In genomic region chr1:232704694-232705680, GRCh38 we compare ENCODE assay signal across 9 cellular contexts.
DNase-seq lines count a peak whose midpoint lies in the region; ATAC-seq and TF ChIP-seq lines count a peak whose summit lies in the region.
"Had no signal": no experiment of that assay in that cellular context is flagged by ENCODE, and none has a peak within 500 bp of the region (broad histone marks: within the 10 kb centered on the region; RNA-seq: fewer than 3 reads in every experiment).

No MANE protein-coding gene starts in this region.

- CTCF ChIA-PET in Caco-2 (lab: Charles Lee) = no interaction called here
- CTCF ChIA-PET in activated CD4-positive, alpha-beta T cell treated with anti-CD3 and anti-CD28 coated beads, Interleukin-2, amount 10 ng/mL, durations not matched to agents 7 days and 5 days (lab: Charles Lee) = no interaction called here

- H3K4me1 ChIP-seq in Caco-2 (peaks cover 9% of the 10 kb centered on the region), breast epithelium (no peaks in the 10 kb centered on the region), vagina (peaks cover 28% of the 10 kb centered on the region)
- H3K4me1 ChIP-seq: ascending aorta had no signal

- 42 to 47% methylated on average over 7 of the region's 7 CpGs for WGBS in lower leg skin, 2 donors

- no peaks in the 10 kb centered on the region for H3K27me3 ChIP-seq in Caco-2 (replicated peaks; ENCODE audit: control insufficient read depth, insufficient read depth, low read length)
- H3K27me3 ChIP-seq in breast epithelium = no peaks in the 10 kb centered on the region
- no peaks in the 10 kb centered on the region for H3K27me3 ChIP-seq in vagina
- H3K27me3 ChIP-seq: ascending aorta had no signal

- no peaks in the 10 kb centered on the region for H3K27me3 Mint-ChIP-seq in Caco-2 (ENCODE audit: insufficient read depth, unreplicated experiment)
- no peaks in the 10 kb centered on the region for H3K27me3 Mint-ChIP-seq in activated CD4-positive, alpha-beta T cell treated with anti-CD3 and anti-CD28 coated beads, Interleukin-2, amount 10 ng/mL, durations not matched to agents 7 days and 5 days

- ATAC-seq in HG03175 (IDR thresholded peaks at IDR 0.05; ENCODE audit: unreplicated experiment) = no peak

- BruUV-seq in Caco-2 (replicated peaks; lab: Mats Ljungman, UMichigan) = no TSS peak

- H3K27ac Mint-ChIP-seq in Caco-2 (ENCODE audit: unreplicated experiment) = peak overlapping the region; percentile 45
- no peak overlapping the region for H3K27ac Mint-ChIP-seq in activated CD4-positive, alpha-beta T cell treated with anti-CD3 and anti-CD28 coated beads, Interleukin-2, amount 10 ng/mL, durations not matched to agents 7 days and 5 days

- H3K4me3 Mint-ChIP-seq in Caco-2 (ENCODE audit: unreplicated experiment) = no peak overlapping the region
- H3K4me3 Mint-ChIP-seq in activated CD4-positive, alpha-beta T cell treated with anti-CD3 and anti-CD28 coated beads, Interleukin-2, amount 10 ng/mL, durations not matched to agents 7 days and 5 days = no peak overlapping the region

- H3K9me3 ChIP-seq in Caco-2 = no peaks in the 10 kb centered on the region
- H3K9me3 ChIP-seq in breast epithelium = no peaks in the 10 kb centered on the region
- H3K9me3 ChIP-seq in vagina = no peaks in the 10 kb centered on the region
- H3K9me3 ChIP-seq: ascending aorta had no signal

- intact Hi-C loops in Caco-2 (cut with micrococcal nuclease; ENCODE audit: unreplicated experiment) = loop anchor here (2.0 kb wide), 1 partner anchor 22 kb away; no protein-coding TSS in a partner anchor
- intact Hi-C loops in breast epithelium (cut with DNase I; ENCODE audit: low total_unique reads) = no loop called here
- intact Hi-C loops in lower leg skin (cut with DNase I; ENCODE audit: low total_unique reads) = no loop called here
- intact Hi-C loops in vagina (cut with DNase I) = no loop called here

- peak overlapping the region; percentile 79 to 82 for H3K27ac ChIP-seq in breast epithelium
- peak overlapping the region; percentile 78 for H3K27ac ChIP-seq in vagina
- H3K27ac ChIP-seq: ascending aorta had no signal

- peak; percentile 9 to 37 for DNase-seq in Caco-2
- DNase-seq in NCI-H2081 treated with DMSO at 0.1 percent for 48 hours (lab: John Stamatoyannopoulos, UW) = peak; percentile 77
- peak in 1 of 2 donors; percentile 60 for DNase-seq in breast epithelium (ENCODE audit: low spot score in 2 of 2)
- peak; percentile 87 to 89 for DNase-seq in lower leg skin (ENCODE audit: low spot score in 2 of 2)
- DNase-seq in vagina (ENCODE audit: extremely low spot score in 2 of 2) = peak in 1 of 2 donors; percentile 97
- DNase-seq in activated CD4-positive, alpha-beta T cell treated with anti-CD3 and anti-CD28 coated beads, Interleukin-2, amount 10 ng/mL, durations not matched to agents 7 days and 5 days = no peak
- no peak for DNase-seq in NCI-H2171 treated with DMSO at 0.1 percent for 48 hours (lab: John Stamatoyannopoulos, UW)

- peaks cover 6% of the 10 kb centered on the region for H3K36me3 Mint-ChIP-seq in Caco-2 (ENCODE audit: insufficient read depth, unreplicated experiment)
- no peaks in the 10 kb centered on the region for H3K36me3 Mint-ChIP-seq in activated CD4-positive, alpha-beta T cell treated with anti-CD3 and anti-CD28 coated beads, Interleukin-2, amount 10 ng/mL, durations not matched to agents 7 days and 5 days (ENCODE audit: low read depth)

- POLR2A ChIA-PET in Caco-2 (lab: Charles Lee) = no interaction called here
- POLR2A ChIA-PET in activated CD4-positive, alpha-beta T cell treated with anti-CD3 and anti-CD28 coated beads, Interleukin-2, amount 10 ng/mL, durations not matched to agents 7 days and 5 days (lab: Charles Lee) = interaction anchor here (0.6 kb wide), 1 partner anchor 408 kb away, joined by 4 read pairs; no protein-coding TSS in a partner anchor

- H3K4me3 ChIP-seq in Caco-2 (ENCODE audit: low read depth, low read length) (no peak overlapping the region), breast epithelium (no peak overlapping the region), lower leg skin (ENCODE audit: low read depth, poor library complexity, severe bottlenecking) (no peak overlapping the region), vagina (no peak overlapping the region)
- H3K4me3 ChIP-seq: ascending aorta had no signal

- TF ChIP-seq POLR2A in breast epithelium (IDR thresholded peaks at IDR 0.05) (no peak), lower leg skin (IDR thresholded peaks at IDR 0.05) (no peak), vagina (IDR thresholded peaks at IDR 0.05) (no peak)

- H3K36me3 ChIP-seq in Caco-2 (ENCODE audit: control insufficient read depth, insufficient read depth, low read length) (no peaks in the 10 kb centered on the region), breast epithelium (no peaks in the 10 kb centered on the region), vagina (no peaks in the 10 kb centered on the region)
- H3K36me3 ChIP-seq: ascending aorta had no signal

- H3K9me3 Mint-ChIP-seq in Caco-2 (ENCODE audit: unreplicated experiment) = peaks cover 16% of the 10 kb centered on the region
- peaks cover 3% of the 10 kb centered on the region for H3K9me3 Mint-ChIP-seq in activated CD4-positive, alpha-beta T cell treated with anti-CD3 and anti-CD28 coated beads, Interleukin-2, amount 10 ng/mL, durations not matched to agents 7 days and 5 days

- H3K4me1 Mint-ChIP-seq in Caco-2 (ENCODE audit: low read depth, unreplicated experiment) = peaks cover 23% of the 10 kb centered on the region
- no peaks in the 10 kb centered on the region for H3K4me1 Mint-ChIP-seq in activated CD4-positive, alpha-beta T cell treated with anti-CD3 and anti-CD28 coated beads, Interleukin-2, amount 10 ng/mL, durations not matched to agents 7 days and 5 days

- TF ChIP-seq CTCF in Caco-2 (IDR thresholded peaks at IDR 0.05; ENCODE audit: insufficient read depth in 1 of 2, low read depth in 1 of 2, low read length in 1 of 2, severe bottlenecking in 1 of 2, unreplicated experiment in 1 of 2) (no peak), breast epithelium (IDR thresholded peaks at IDR 0.05) (no peak), lower leg skin (IDR thresholded peaks at IDR 0.05) (no peak), vagina (IDR thresholded peaks at IDR 0.05) (no peak)

Comparison
In these comparisons a context has a peak if more than half of its experiments do, and no peak if none do; other contexts are left out.
1. DNase-seq: peak in Caco-2 (2 of 2), NCI-H2081 treated with DMSO at 0.1 percent for 48 hours (single experiment) and lower leg skin (2 of 2); none in activated CD4-positive, alpha-beta T cell treated with anti-CD3 and anti-CD28 coated beads, Interleukin-2, amount 10 ng/mL, durations not matched to agents 7 days and 5 days (single experiment) and NCI-H2171 treated with DMSO at 0.1 percent for 48 hours (single experiment).